In the genomic region with DNA sequence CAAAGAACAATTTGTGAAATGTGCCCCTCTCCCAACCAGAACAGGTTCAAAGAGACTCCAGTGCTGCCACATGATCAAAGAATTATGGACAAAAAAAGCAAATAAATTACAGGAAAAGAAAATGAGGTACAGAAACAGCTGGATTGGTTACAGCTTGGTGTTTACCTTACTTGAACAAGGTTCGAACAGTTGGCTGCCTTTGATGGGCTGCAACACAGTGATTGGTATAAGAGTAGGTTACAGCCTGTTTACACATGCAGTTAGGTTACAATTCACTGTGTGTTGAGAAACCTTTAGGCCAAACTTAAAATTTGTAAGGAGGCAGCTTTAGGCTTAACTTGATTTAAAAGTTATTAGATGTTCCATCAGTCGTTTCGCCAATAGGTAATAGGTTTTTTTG, we compare ENCODE assay signal across 1 cellular context.
TF ChIP-seq lines count a peak whose summit lies in the region.

No MANE protein-coding gene starts in this region.

TF ChIP-seq in HepG2, 621 proteins besides CTCF, POLR2A, EP300 and RAD21 (continued from another document):
- TF ChIP-seq ZNF512 (CRISPR knock-in tag; IDR thresholded peaks at IDR 0.05): no peak
- TF ChIP-seq TEAD3 (CRISPR knock-in tag; optimal IDR thresholded peaks at IDR 0.05; ENCODE audit: borderline replicate concordance): peak; percentile 42
- no peak for TF ChIP-seq IKZF4 (CRISPR knock-in tag; IDR thresholded peaks at IDR 0.05; ENCODE audit: borderline replicate concordance, low read depth, not compliant biosample characterization)
- TF ChIP-seq, protein P1, sequence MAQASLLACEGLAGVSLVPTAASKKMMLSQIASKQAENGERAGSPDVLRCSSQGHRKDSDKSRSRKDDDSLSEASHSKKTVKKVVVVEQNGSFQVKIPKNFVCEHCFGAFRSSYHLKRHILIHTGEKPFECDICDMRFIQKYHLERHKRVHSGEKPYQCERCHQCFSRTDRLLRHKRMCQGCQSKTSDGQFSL (CRISPR knock-in tag; IDR thresholded peaks at IDR 0.05): no peak
- TF ChIP-seq SOX13 (IDR thresholded peaks at IDR 0.05): no peak
- peak in 1 of 2 experiments; percentile 46; a peak in 1 of 4 replicates for TF ChIP-seq SOX13 (CRISPR knock-in tag; conservative IDR thresholded peaks at IDR 0.05 in 1 of 2, IDR thresholded peaks at IDR 0.05 in 1 of 2)
- no peak for TF ChIP-seq ZMYM2 (CRISPR knock-in tag; IDR thresholded peaks at IDR 0.05)
- TF ChIP-seq PHF5A (CRISPR knock-in tag; IDR thresholded peaks at IDR 0.05; ENCODE audit: low read depth, unreplicated experiment): no peak
- TF ChIP-seq, protein P2, sequence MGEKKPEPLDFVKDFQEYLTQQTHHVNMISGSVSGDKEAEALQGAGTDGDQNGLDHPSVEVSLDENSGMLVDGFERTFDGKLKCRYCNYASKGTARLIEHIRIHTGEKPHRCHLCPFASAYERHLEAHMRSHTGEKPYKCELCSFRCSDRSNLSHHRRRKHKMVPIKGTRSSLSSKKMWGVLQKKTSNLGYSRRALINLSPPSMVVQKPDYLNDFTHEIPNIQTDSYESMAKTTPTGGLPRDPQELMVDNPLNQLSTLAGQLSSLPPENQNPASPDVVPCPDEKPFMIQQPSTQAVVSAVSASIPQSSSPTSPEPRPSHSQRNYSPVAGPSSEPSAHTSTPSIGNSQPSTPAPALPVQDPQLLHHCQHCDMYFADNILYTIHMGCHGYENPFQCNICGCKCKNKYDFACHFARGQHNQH (CRISPR knock-in tag; IDR thresholded peaks at IDR 0.05): no peak
- no peak for TF ChIP-seq KDM2A (CRISPR knock-in tag; IDR thresholded peaks at IDR 0.05; ENCODE audit: borderline replicate concordance, low read depth)
- no peak for TF ChIP-seq ZNF232 (CRISPR knock-in tag; IDR thresholded peaks at IDR 0.05; ENCODE audit: borderline replicate concordance)
- 0 out of 2 replicates have a peak, but pooled peaks have one; percentile 19 for TF ChIP-seq ATF1 (CRISPR knock-in tag; IDR thresholded peaks at IDR 0.05)
- no peak for TF ChIP-seq CBX2 (IDR thresholded peaks at IDR 0.05; ENCODE audit: low read depth, low read length)
- no peak for TF ChIP-seq CBX2 (CRISPR knock-in tag; IDR thresholded peaks at IDR 0.05; ENCODE audit: low read depth)
- TF ChIP-seq, protein P3, sequence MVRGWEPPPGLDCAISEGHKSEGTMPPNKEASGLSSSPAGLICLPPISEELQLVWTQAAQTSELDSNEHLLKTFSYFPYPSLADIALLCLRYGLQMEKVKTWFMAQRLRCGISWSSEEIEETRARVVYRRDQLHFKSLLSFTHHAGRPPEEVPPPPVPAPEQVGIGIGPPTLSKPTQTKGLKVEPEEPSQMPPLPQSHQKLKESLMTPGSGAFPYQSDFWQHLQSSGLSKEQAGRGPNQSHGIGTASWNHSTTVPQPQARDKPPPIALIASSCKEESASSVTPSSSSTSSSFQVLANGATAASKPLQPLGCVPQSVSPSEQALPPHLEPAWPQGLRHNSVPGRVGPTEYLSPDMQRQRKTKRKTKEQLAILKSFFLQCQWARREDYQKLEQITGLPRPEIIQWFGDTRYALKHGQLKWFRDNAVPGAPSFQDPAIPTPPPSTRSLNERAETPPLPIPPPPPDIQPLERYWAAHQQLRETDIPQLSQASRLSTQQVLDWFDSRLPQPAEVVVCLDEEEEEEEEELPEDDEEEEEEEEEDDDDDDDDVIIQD (CRISPR knock-in tag; IDR thresholded peaks at IDR 0.05; ENCODE audit: low read depth): peak; percentile 95
- peak; percentile 51; the same call in 1 of the 2 replicates for TF ChIP-seq ARID5B (CRISPR knock-in tag; IDR thresholded peaks at IDR 0.05)
- TF ChIP-seq FOXA3 (CRISPR knock-in tag; IDR thresholded peaks at IDR 0.05): peak; percentile 91
- TF ChIP-seq SALL1 (CRISPR knock-in tag; IDR thresholded peaks at IDR 0.05): no peak; the same call in 1 of the 2 replicates
- peak; percentile 66 for TF ChIP-seq FOXP4 (CRISPR knock-in tag; IDR thresholded peaks at IDR 0.05)
- TF ChIP-seq, protein P4, sequence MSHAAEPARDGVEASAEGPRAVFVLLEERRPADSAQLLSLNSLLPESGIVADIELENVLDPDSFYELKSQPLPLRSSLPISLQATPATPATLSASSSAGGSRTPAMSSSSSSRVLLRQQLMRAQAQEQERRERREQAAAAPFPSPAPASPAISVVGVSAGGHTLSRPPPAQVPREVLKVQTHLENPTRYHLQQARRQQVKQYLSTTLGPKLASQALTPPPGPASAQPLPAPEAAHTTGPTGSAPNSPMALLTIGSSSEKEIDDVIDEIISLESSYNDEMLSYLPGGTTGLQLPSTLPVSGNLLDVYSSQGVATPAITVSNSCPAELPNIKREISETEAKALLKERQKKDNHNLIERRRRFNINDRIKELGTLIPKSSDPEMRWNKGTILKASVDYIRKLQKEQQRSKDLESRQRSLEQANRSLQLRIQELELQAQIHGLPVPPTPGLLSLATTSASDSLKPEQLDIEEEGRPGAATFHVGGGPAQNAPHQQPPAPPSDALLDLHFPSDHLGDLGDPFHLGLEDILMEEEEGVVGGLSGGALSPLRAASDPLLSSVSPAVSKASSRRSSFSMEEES (CRISPR knock-in tag; IDR thresholded peaks at IDR 0.05): no peak
- no peak for TF ChIP-seq MAX (IDR thresholded peaks at IDR 0.05)
- TF ChIP-seq ERF (CRISPR knock-in tag; IDR thresholded peaks at IDR 0.05): no peak
- peak; percentile 81 for TF ChIP-seq FOXO1 (CRISPR knock-in tag; IDR thresholded peaks at IDR 0.05)
- no peak for TF ChIP-seq CCDC6 (CRISPR knock-in tag; IDR thresholded peaks at IDR 0.05)
- TF ChIP-seq BRCA1 (CRISPR knock-in tag; IDR thresholded peaks at IDR 0.05): no peak
- TF ChIP-seq MED1 (CRISPR knock-in tag; IDR thresholded peaks at IDR 0.05): peak; percentile 46
